In genomic region chr17:27503636-27504035, GRCh38 we compare ENCODE assay signal across 17 cellular contexts. TPM values are rescaled to one million over a fixed set of nuclear protein-coding genes. Genes with fewer than 3 reads are reported as not detected.
DNase-seq lines count a peak whose midpoint lies in the region; ATAC-seq, FAIRE-seq and TF ChIP-seq lines count a peak whose summit lies in the region.
"Had no signal": no experiment of that assay in that cellular context is flagged by ENCODE, and none has a peak within 500 bp of the region (broad histone marks: within the 10 kb centered on the region; RNA-seq: fewer than 3 reads in every experiment).

No MANE protein-coding gene starts in this region.

- intact Hi-C loops in Caco-2 (cut with micrococcal nuclease; ENCODE audit: unreplicated experiment) (no loop called here), activated B cell treated with CpG ODN at 0.5 μM for 24 hours (cut with micrococcal nuclease) (no loop called here), kidney (cut with DNase I) (no loop called here), breast epithelium (cut with DNase I; ENCODE audit: low total_unique reads) (no loop called here), left ventricle myocardium inferior (cut with micrococcal nuclease) (no loop called here)

- CTCF ChIA-PET in Caco-2 (lab: Charles Lee) (no interaction called here), activated B cell treated with CpG ODN at 0.5 μM for 24 hours (lab: Charles Lee) (no interaction called here)

- BruUV-seq in Caco-2 (replicated peaks; lab: Mats Ljungman, UMichigan): no TSS peak

- no peak overlapping the region for H3K4me3 Mint-ChIP-seq in Caco-2 (ENCODE audit: unreplicated experiment)
- no peak overlapping the region for H3K4me3 Mint-ChIP-seq in activated B cell treated with CpG ODN at 0.5 μM for 24 hours
- H3K4me3 Mint-ChIP-seq in stimulated activated memory B cell treated with anti-CD40 and anti-IgM and Interleukin-4, amounts not matched to agents 10 μg/mL and 1 μg/mL and 100 μg/mL, for 72 hours: no peak overlapping the region
- H3K4me3 Mint-ChIP-seq: H9 had no signal

- no peak for TF ChIP-seq CTCF in Caco-2 (IDR thresholded peaks at IDR 0.05; ENCODE audit: insufficient read depth in 1 of 2, low read depth in 1 of 2, low read length in 1 of 2, severe bottlenecking in 1 of 2, unreplicated experiment in 1 of 2)
- TF ChIP-seq CTCF in activated B cell treated with CpG ODN at 0.5 μM for 24 hours (IDR thresholded peaks at IDR 0.05): no peak
- no peak for TF ChIP-seq CTCF in kidney (IDR thresholded peaks at IDR 0.05; ENCODE audit: borderline replicate concordance, extremely low read depth, insufficient read depth)
- no peak for TF ChIP-seq CTCF in breast epithelium (IDR thresholded peaks at IDR 0.05)
- TF ChIP-seq CTCF in left ventricle myocardium inferior (IDR thresholded peaks at IDR 0.05; ENCODE audit: borderline replicate concordance): no peak

- H3K36me3 Mint-ChIP-seq in Caco-2 (ENCODE audit: insufficient read depth, unreplicated experiment) (peaks cover 55% of the 10 kb centered on the region), activated B cell treated with CpG ODN at 0.5 μM for 24 hours (ENCODE audit: low read depth) (peaks cover 25% of the 10 kb centered on the region)
- H3K36me3 Mint-ChIP-seq in stimulated activated memory B cell treated with anti-CD40 and anti-IgM and Interleukin-4, amounts not matched to agents 10 μg/mL and 1 μg/mL and 100 μg/mL, for 72 hours: peaks cover 28% of the 10 kb centered on the region

- H3K9me3 Mint-ChIP-seq in Caco-2 (ENCODE audit: unreplicated experiment) (peaks cover 22% of the 10 kb centered on the region), activated B cell treated with CpG ODN at 0.5 μM for 24 hours (peaks cover 10% of the 10 kb centered on the region)
- H3K9me3 Mint-ChIP-seq in stimulated activated memory B cell treated with anti-CD40 and anti-IgM and Interleukin-4, amounts not matched to agents 10 μg/mL and 1 μg/mL and 100 μg/mL, for 72 hours: peaks cover 12% of the 10 kb centered on the region

- H3K36me3 ChIP-seq in Caco-2 (ENCODE audit: control insufficient read depth, insufficient read depth, low read length): peaks cover 5% of the 10 kb centered on the region; the same call in 1 of the 2 replicates
- H3K36me3 ChIP-seq in kidney (ENCODE audit: control insufficient read depth in 1 of 2, insufficient read depth in 2 of 2, low read length in 2 of 2): no peaks in the 10 kb centered on the region
- H3K36me3 ChIP-seq in breast epithelium: no peaks in the 10 kb centered on the region
- no peaks in the 10 kb centered on the region for H3K36me3 ChIP-seq in left ventricle myocardium inferior
- H3K36me3 ChIP-seq: SJSA1 had no signal

- H3K4me3 ChIP-seq in Caco-2 (ENCODE audit: low read depth, low read length): no peak overlapping the region
- H3K4me3 ChIP-seq in kidney (ENCODE audit: low read length in 2 of 2): no peak overlapping the region
- no peak overlapping the region for H3K4me3 ChIP-seq in breast epithelium
- H3K4me3 ChIP-seq in left ventricle myocardium inferior: no peak overlapping the region
- H3K4me3 ChIP-seq: SJSA1 had no signal

- H3K9ac ChIP-seq in kidney (ENCODE audit: low read length in 2 of 2): peak overlapping the region in 1 of 2 donors; percentile 22

- no peaks in the 10 kb centered on the region for H3K27me3 ChIP-seq in Caco-2 (replicated peaks; ENCODE audit: control insufficient read depth, insufficient read depth, low read length)
- H3K27me3 ChIP-seq in breast epithelium: no peaks in the 10 kb centered on the region
- H3K27me3 ChIP-seq in left ventricle myocardium inferior (ENCODE audit: low read depth): no peaks in the 10 kb centered on the region
- H3K27me3 ChIP-seq: SJSA1 had no signal

- ATAC-seq in activated B cell treated with CpG ODN at 0.5 μM for 24 hours (ENCODE audit: low read depth): no peak
- ATAC-seq in stimulated activated memory B cell treated with anti-CD40 and anti-IgM and Interleukin-4, amounts not matched to agents 10 μg/mL and 1 μg/mL and 100 μg/mL, for 72 hours: no peak
- no peak for ATAC-seq in activated CD4-positive, CD25-positive, alpha-beta regulatory T cell treated with anti-CD3 and anti-CD28 coated beads, Interleukin-2, amount 50 U/mL, for 24 hours
- ATAC-seq: Panc1 had no signal

- H3K9me3 ChIP-seq in Caco-2: peaks cover 23% of the 10 kb centered on the region
- H3K9me3 ChIP-seq in kidney (ENCODE audit: control insufficient read depth in 1 of 2, low read length in 2 of 2): no peaks in the 10 kb centered on the region
- H3K9me3 ChIP-seq in breast epithelium: peaks cover 0 to 4% of the 10 kb centered on the region in 2 donors
- H3K9me3 ChIP-seq in left ventricle myocardium inferior (replicated peaks): peaks cover 12% of the 10 kb centered on the region

- H3K27ac ChIP-seq in kidney (ENCODE audit: low read depth in 2 of 2, low read length in 2 of 2) (peak overlapping the region; percentile 39 to 83), breast epithelium (no peak overlapping the region), left ventricle myocardium inferior (replicated peaks) (no peak overlapping the region)

- no peak for TF ChIP-seq POLR2A in breast epithelium (IDR thresholded peaks at IDR 0.05)

- peak overlapping the region; percentile 91 for H3K27ac Mint-ChIP-seq in Caco-2 (ENCODE audit: unreplicated experiment)
- H3K27ac Mint-ChIP-seq in activated B cell treated with CpG ODN at 0.5 μM for 24 hours: peak overlapping the region; percentile 59
- peak overlapping the region; percentile 89 for H3K27ac Mint-ChIP-seq in stimulated activated memory B cell treated with anti-CD40 and anti-IgM and Interleukin-4, amounts not matched to agents 10 μg/mL and 1 μg/mL and 100 μg/mL, for 72 hours

- peaks cover 50% of the 10 kb centered on the region for H3K4me1 ChIP-seq in Caco-2
- H3K4me1 ChIP-seq in kidney (ENCODE audit: control insufficient read depth in 1 of 2, insufficient read depth in 1 of 2, low read depth in 1 of 2, low read length in 2 of 2): peaks cover 22 to 26% of the 10 kb centered on the region in 2 donors
- H3K4me1 ChIP-seq in breast epithelium: no peaks in the 10 kb centered on the region
- H3K4me1 ChIP-seq in left ventricle myocardium inferior: peaks cover 30% of the 10 kb centered on the region

- H3K4me1 Mint-ChIP-seq in Caco-2 (ENCODE audit: low read depth, unreplicated experiment): peaks cover 49% of the 10 kb centered on the region
- peaks cover 47% of the 10 kb centered on the region for H3K4me1 Mint-ChIP-seq in activated B cell treated with CpG ODN at 0.5 μM for 24 hours
- peaks cover 66% of the 10 kb centered on the region for H3K4me1 Mint-ChIP-seq in stimulated activated memory B cell treated with anti-CD40 and anti-IgM and Interleukin-4, amounts not matched to agents 10 μg/mL and 1 μg/mL and 100 μg/mL, for 72 hours

- DNase-seq in Caco-2: no peak
- DNase-seq in activated B cell treated with CpG ODN at 0.5 μM for 24 hours: no peak
- no peak for DNase-seq in kidney
- DNase-seq in breast epithelium (ENCODE audit: low spot score in 2 of 2): no peak
- DNase-seq in left ventricle myocardium inferior: no peak
- DNase-seq in dedifferentiated amniotic fluid mesenchymal stem cell (ENCODE audit: extremely low spot score): no peak
- DNase-seq: C1 segment of cervical spinal cord, DMS79 treated with DMSO at 0.1 percent for 48 hours, H9, Karpas-422, NCI-H1417 treated with DMSO at 0.1 percent for 48 hours, NCI-H2029, NCI-H446 had no signal

- no peak for FAIRE-seq in kidney (lab: Jason Lieb, UNC)

- no peaks in the 10 kb centered on the region for H3K27me3 Mint-ChIP-seq in Caco-2 (ENCODE audit: insufficient read depth, unreplicated experiment)
- no peaks in the 10 kb centered on the region for H3K27me3 Mint-ChIP-seq in activated B cell treated with CpG ODN at 0.5 μM for 24 hours
- H3K27me3 Mint-ChIP-seq in stimulated activated memory B cell treated with anti-CD40 and anti-IgM and Interleukin-4, amounts not matched to agents 10 μg/mL and 1 μg/mL and 100 μg/mL, for 72 hours: no peaks in the 10 kb centered on the region

- POLR2A ChIA-PET in Caco-2 (lab: Charles Lee) (interaction anchor here (0.8 kb wide), 1 partner anchor 32 kb away, joined by 3 read pairs; no protein-coding TSS in a partner anchor), activated B cell treated with CpG ODN at 0.5 μM for 24 hours (lab: Charles Lee) (no interaction called here)

RNA-seq across cellular contexts. Expression of gene KSR1, which starts 47.4 kb away (rescaled TPM):
- total RNA-seq in Caco-2 (2022): 88.9 and 91.5 TPM in 2 replicates
- total RNA-seq in activated B cell treated with CpG ODN at 0.5 μM for 24 hours: 90.1 and 114 TPM in 2 replicates
- total RNA-seq in kidney: 97.3 TPM
- 11.7 TPM for polyA plus RNA-seq in kidney (ENCODE audit: insufficient read depth, low read depth, low replicate concordance)
- 10 to 100 TPM; 14.1 to 36.4 (median 24.0) TPM for total RNA-seq in breast epithelium
- 9.5 TPM for total RNA-seq in left ventricle myocardium inferior

Comparison
In these comparisons a context has a peak if more than half of its experiments do, and no peak if none do; other contexts are left out.
1. H3K27ac ChIP-seq: peak in kidney (2 of 2); none in breast epithelium (0 of 2) and left ventricle myocardium inferior (single experiment).
2. Peak in every context shown above with its lines, with median percentiles within 50 percentile points of each other: H3K27ac Mint-ChIP-seq.